Comparison of ENCODE assay signal across 8 cellular contexts in genomic region chr20:35541783-35542662, GRCh38. TPM values are rescaled to one million over a fixed set of nuclear protein-coding genes. Genes with fewer than 3 reads are reported as not detected.
DNase-seq lines count a peak whose midpoint lies in the region; ATAC-seq, FAIRE-seq and TF ChIP-seq lines count a peak whose summit lies in the region.

Gene ERGIC3 (plus strand): TSS chr20:35542078. CDS start chr20:35542098, 20 bp downstream.

- ATAC-seq in HG02884 (IDR thresholded peaks at IDR 0.05; ENCODE audit: unreplicated experiment) (peak; percentile 81), left ventricle myocardium superior (peak; percentile 100)

- in situ Hi-C loops in GM13976 (cut with MboI; ENCODE audit: low sequenced_read_pairs, unreplicated experiment), result no loop called here

- DNase-seq in GM13976 (ENCODE audit: low spot score) (peak; percentile 98), NCI-H187 treated with DMSO at 0.1 percent for 48 hours (lab: John Stamatoyannopoulos, UW) (peak; percentile 68), T-helper 2 cell (peak; percentile 91 to 96 (median 94)), amygdala (lab: John Stamatoyannopoulos, UW) (peak; percentile 38 to 95 (median 88)), left ventricle myocardium superior (peak; percentile 99), pulmonary artery endothelial cell (ENCODE audit: low read depth, low spot score) (peak; percentile 67), urothelium cell line (ENCODE audit: low spot score) (peak; percentile 99)

- TF ChIP-seq CTCF in GM13976 (IDR thresholded peaks at IDR 0.05; ENCODE audit: borderline replicate concordance, control extremely low read depth, extremely low read depth, insufficient read depth, missing control alignments), result no peak

- intact Hi-C loops in left ventricle myocardium superior (cut with micrococcal nuclease), result no loop called here

- peak; percentile 58 for FAIRE-seq in urothelium cell line (lab: Jason Lieb, UNC)

RNA-seq across cellular contexts. Expression of gene ERGIC3, which starts in this region (rescaled TPM):
- total RNA-seq in left ventricle myocardium superior (92.3 TPM), pulmonary artery endothelial cell (254 and 305 TPM in 2 replicates)

Comparison
In these comparisons a context has a peak if more than half of its experiments do, and no peak if none do; other contexts are left out.
1. Peak in every context shown above with its lines: DNase-seq and ATAC-seq.